Comparison of ENCODE assay signal across 18 cellular contexts in genomic region chr22:26432619-26433311, GRCh38. TPM values are rescaled to one million over a fixed set of nuclear protein-coding genes. Genes with fewer than 3 reads are reported as not detected.
DNase-seq lines count a peak whose midpoint lies in the region; ATAC-seq, FAIRE-seq and TF ChIP-seq lines count a peak whose summit lies in the region.
"Had no signal": no experiment of that assay in that cellular context is flagged by ENCODE, and none has a peak within 500 bp of the region (broad histone marks: within the 10 kb centered on the region; RNA-seq: fewer than 3 reads in every experiment).

No MANE protein-coding gene starts in this region.

- no peaks in the 10 kb centered on the region for H3K27me3 Mint-ChIP-seq in CD4-positive, alpha-beta T cell
- H3K27me3 Mint-ChIP-seq in nephron progenitor cell (ENCODE audit: low read depth, poor library complexity), result peaks cover 30% of the 10 kb centered on the region

- no peak overlapping the region for H3K27ac ChIP-seq in CD4-positive, alpha-beta T cell (ENCODE audit: low read depth, low read length)
- H3K27ac ChIP-seq in K562 (ENCODE audit: extremely low read depth, low read depth, low read length), result no peak overlapping the region
- H3K27ac ChIP-seq: psoas muscle had no signal

- H3K36me3 ChIP-seq in K562 (ENCODE audit: control insufficient read depth, insufficient read depth, low read length), result no peaks in the 10 kb centered on the region

- FAIRE-seq in K562 (lab: Jason Lieb, UNC), result no peak

- H3K4me1 Mint-ChIP-seq in CD4-positive, alpha-beta T cell (ENCODE audit: low read depth), result peaks cover 44% of the 10 kb centered on the region
- peaks cover 34% of the 10 kb centered on the region for H3K4me1 Mint-ChIP-seq in nephron progenitor cell

- H3K9me3 ChIP-seq in CD4-positive, alpha-beta T cell (ENCODE audit: control insufficient read depth, low read length), result no peaks in the 10 kb centered on the region
- no peaks in the 10 kb centered on the region for H3K9me3 ChIP-seq in K562 (replicated peaks; ENCODE audit: control insufficient read depth, insufficient read depth, low read depth, low read length)
- H3K9me3 ChIP-seq: psoas muscle had no signal

- peaks cover 0 to 36% of the 10 kb centered on the region in 2 experiments; a peak in 3 of 5 replicates for H3K4me1 ChIP-seq in K562 (replicated peaks in 1 of 2; ENCODE audit: control insufficient read depth in 2 of 2, insufficient read depth in 2 of 2, low read length in 2 of 2)

- in situ Hi-C loops in K562 (cut with MboI), result no loop called here

- no peaks in the 10 kb centered on the region for H3K79me2 ChIP-seq in K562 (ENCODE audit: control insufficient read depth, insufficient read depth, low read length)

- no peak overlapping the region for H3K4me3 ChIP-seq in K562
- H3K4me3 ChIP-seq: psoas muscle had no signal

- TF ChIP-seq CTCF in CD4-positive, alpha-beta T cell (IDR thresholded peaks at IDR 0.05), result no peak
- no peak for TF ChIP-seq CTCF in K562 (IDR thresholded peaks at IDR 0.05 in 2 of 3, conservative IDR thresholded peaks at IDR 0.05 in 1 of 3; ENCODE audit: insufficient read depth in 2 of 3, low read depth in 1 of 3, low read length in 3 of 3)
- TF ChIP-seq CTCF in nephron progenitor cell (IDR thresholded peaks at IDR 0.05), result no peak

- no peak overlapping the region for H3K9ac ChIP-seq in K562 (ENCODE audit: insufficient read depth in 1 of 2, low read depth in 2 of 2, low read length in 2 of 2)

- H3K27ac Mint-ChIP-seq in CD4-positive, alpha-beta T cell, result no peak overlapping the region
- H3K27ac Mint-ChIP-seq in nephron progenitor cell, result no peak overlapping the region
- H3K27ac Mint-ChIP-seq: mesothelial cell of epicardium had no signal

- H3K4me3 Mint-ChIP-seq in CD4-positive, alpha-beta T cell, result peak overlapping the region; percentile 18
- H3K4me3 Mint-ChIP-seq in nephron progenitor cell, result no peak overlapping the region
- H3K4me3 Mint-ChIP-seq: mesothelial cell of epicardium had no signal

- TF ChIP-seq RAD21 in K562 (CRISPR knock-in tag; conservative IDR thresholded peaks at IDR 0.05 in 1 of 2, IDR thresholded peaks at IDR 0.05 in 1 of 2), result no peak

- H3K4me2 ChIP-seq in K562 (ENCODE audit: insufficient read depth, low read length), result no peak overlapping the region

- no peak for TF ChIP-seq EP300 in K562 (IDR thresholded peaks at IDR 0.05; ENCODE audit: low read length)

- WGBS in K562 (ENCODE audit: insufficient coverage, low coverage, missing lambda C conversion rate), result 50% methylated on average over 3 of the region's 3 CpGs

- peaks cover 17% of the 10 kb centered on the region for H3K36me3 Mint-ChIP-seq in CD4-positive, alpha-beta T cell (ENCODE audit: low read depth)
- no peaks in the 10 kb centered on the region for H3K36me3 Mint-ChIP-seq in nephron progenitor cell (ENCODE audit: low read depth)
- H3K36me3 Mint-ChIP-seq: mesothelial cell of epicardium had no signal

- CTCF ChIA-PET in CD4-positive, alpha-beta T cell (lab: Charles Lee), result no interaction called here
- CTCF ChIA-PET in K562 (lab: Yijun Ruan, JAX; ENCODE audit: low intra/inter-chr PET ratio), result no interaction called here

- intact Hi-C loops in CD4-positive, alpha-beta T cell (cut with DNase I, micrococcal nuclease), result loop anchor here in 1 of 2 experiments (5.0 kb wide), 1 partner anchor 1880 kb away; no protein-coding TSS in a partner anchor
- intact Hi-C loops in K562 (cut with micrococcal nuclease), result no loop called here

- H3K9me1 ChIP-seq in K562 (ENCODE audit: control insufficient read depth, insufficient read depth, low read length), result no peaks in the 10 kb centered on the region

- no peak overlapping the region for H2AFZ ChIP-seq in K562 (ENCODE audit: low read depth, low read length)

- POLR2A ChIA-PET in CD4-positive, alpha-beta T cell (lab: Charles Lee), result no interaction called here
- POLR2A ChIA-PET in K562 (lab: Yijun Ruan, JAX), result no interaction called here

- BruUV-seq in K562 (replicated peaks; lab: Mats Ljungman, UMichigan), result no TSS peak

- TF ChIP-seq POLR2A in K562 (conservative IDR thresholded peaks at IDR 0.05), result no peak

- no peak for DNase-seq in CD4-positive, alpha-beta T cell
- DNase-seq in NOMO-1 treated with dmso at 0.1 percent for 144 hours (lab: John Stamatoyannopoulos, UW; ENCODE audit: unreplicated experiment) (peak; percentile 79), K562 (ENCODE audit: extremely low read depth in 1 of 4, low spot score in 3 of 4) (no peak), nephron progenitor cell (no peak), nucleus accumbens (lab: John Stamatoyannopoulos, UW) (no peak)
- DNase-seq in stimulated activated CD4-positive, alpha-beta T cell treated with anti-CD3 and anti-CD28 coated beads, Interleukin-4, amount 100 ng/mL, for 1 hour, result no peak
- DNase-seq: activated CD4-positive, alpha-beta T cell treated with anti-CD3 and anti-CD28 coated beads for 1 hour; activated effector memory CD4-positive, alpha-beta T cell treated with anti-CD3 and anti-CD28 coated beads, Interleukin-2, amount 50 U/mL, for 16 hours; DMS79 treated with DMSO at 0.1 percent for 48 hours; effector memory CD4-positive, alpha-beta T cell; foreskin fibroblast; NCI-H1694; NCI-H82; psoas muscle; SW 1271 had no signal

- ATAC-seq in CD4-positive, alpha-beta T cell (ENCODE audit: poor library complexity), result no peak
- ATAC-seq in GM18873 (IDR thresholded peaks at IDR 0.05; ENCODE audit: low FRiP score, unreplicated experiment), result peak; percentile 45
- ATAC-seq in K562, result no peak
- no peak for ATAC-seq in HG03108 (IDR thresholded peaks at IDR 0.05; ENCODE audit: unreplicated experiment)
- ATAC-seq: psoas muscle had no signal

- H4K20me1 ChIP-seq in K562 (replicated peaks; ENCODE audit: control insufficient read depth, insufficient read depth, low read length), result no peaks in the 10 kb centered on the region

- H3K27me3 ChIP-seq in CD4-positive, alpha-beta T cell (ENCODE audit: control insufficient read depth, insufficient read depth, low read length), result no peaks in the 10 kb centered on the region
- peaks cover 2 to 6% of the 10 kb centered on the region in 2 experiments; a peak in 3 of 5 replicates for H3K27me3 ChIP-seq in K562 (ENCODE audit: control insufficient read depth in 2 of 2, insufficient read depth in 2 of 2, low read length in 2 of 2)

- no peaks in the 10 kb centered on the region for H3K9me3 Mint-ChIP-seq in CD4-positive, alpha-beta T cell
- no peaks in the 10 kb centered on the region for H3K9me3 Mint-ChIP-seq in nephron progenitor cell
- H3K9me3 Mint-ChIP-seq: mesothelial cell of epicardium had no signal

RNA-seq across cellular contexts. Expression of gene ASPHD2, which starts 3.7 kb away (rescaled TPM):
- under 1 TPM; 0.70 to 0.85 TPM for total RNA-seq in CD4-positive, alpha-beta T cell
- total RNA-seq in K562 (2011; cell fraction: chromatin; rRNA removed; ENCODE audit: low replicate concordance), result 0.42 and 0.53 TPM in 2 replicates
- 0.39 and 0.67 TPM in 2 replicates for total RNA-seq in K562 (2011; cell fraction: nucleolus; rRNA removed)
- total RNA-seq in K562 (2011; cell fraction: nucleoplasm; rRNA removed), result 0.37 and 0.53 TPM in 2 replicates
- 0.18 and 0.82 TPM in 2 replicates for total RNA-seq in K562 (2014; rRNA removed)
- total RNA-seq in K562 (2014; rRNA removed; fragmentation: Illumina TruSeq; extraction: Trizol), result 0.22 and 0.29 TPM in 2 replicates
- 0.38 and 0.40 TPM in 2 replicates for total RNA-seq in K562 (2015; rRNA removed; fragmentation: Illumina TruSeq; extraction: Trizol)
- 0.58 and 0.64 TPM in 2 replicates for total RNA-seq in K562 (2021)
- polyA plus RNA-seq in K562 (2011; rRNA removed), result 0.46 and 0.62 TPM in 2 replicates
- 0.66 and 0.69 TPM in 2 replicates for polyA plus RNA-seq in K562 (2011; cell fraction: cytosol; rRNA removed)
- 0.41 and 0.52 TPM in 2 replicates for polyA plus RNA-seq in K562 (2011; cell fraction: nucleus; rRNA removed)
- 0.47 and 0.66 TPM in 2 replicates for polyA plus RNA-seq in K562 (2012)
- polyA plus RNA-seq in K562 (2014; fragmentation: Illumina TruSeq; extraction: Trizol), result 0.36 and 0.46 TPM in 2 replicates
- under 1 TPM; 0.20 to 0.36 TPM for polyA plus RNA-seq in K562 (2014; fragmentation: Nextera tagmentation; extraction: Ambion mirVana)
- polyA plus RNA-seq in K562 (2014; rRNA removed), result 0.32 and 0.46 TPM in 2 replicates
- polyA minus RNA-seq in K562 (2011; rRNA and poly(A)+ RNA removed), result 0.56 and 0.66 TPM in 2 replicates
- polyA minus RNA-seq in K562 (2011; cell fraction: cytosol; rRNA and poly(A)+ RNA removed), result 0.86 and 1.0 TPM in 2 replicates
- 0.27 and 0.78 TPM in 2 replicates for polyA minus RNA-seq in K562 (2011; cell fraction: nucleus; rRNA and poly(A)+ RNA removed)

RNA-seq across cellular contexts. Expression of gene HPS4, which starts 50.8 kb away (rescaled TPM):
- 10 to 100 TPM; 61.6 to 67.0 TPM for total RNA-seq in CD4-positive, alpha-beta T cell
- total RNA-seq in K562 (2011; cell fraction: chromatin; rRNA removed; ENCODE audit: low replicate concordance), result 113 and 158 TPM in 2 replicates
- total RNA-seq in K562 (2011; cell fraction: nucleolus; rRNA removed), result 66.7 and 67.0 TPM in 2 replicates
- total RNA-seq in K562 (2011; cell fraction: nucleoplasm; rRNA removed), result 82.3 and 87.6 TPM in 2 replicates
- total RNA-seq in K562 (2014; rRNA removed), result 17.7 and 24.7 TPM in 2 replicates
- 25.7 and 28.8 TPM in 2 replicates for total RNA-seq in K562 (2014; rRNA removed; fragmentation: Illumina TruSeq; extraction: Trizol)
- total RNA-seq in K562 (2015; rRNA removed; fragmentation: Illumina TruSeq; extraction: Trizol), result 20.7 and 22.5 TPM in 2 replicates
- 27.6 and 28.4 TPM in 2 replicates for total RNA-seq in K562 (2021)
- polyA plus RNA-seq in K562 (2011; rRNA removed), result 28.3 and 35.2 TPM in 2 replicates
- 22.6 and 24.7 TPM in 2 replicates for polyA plus RNA-seq in K562 (2011; cell fraction: cytosol; rRNA removed)
- polyA plus RNA-seq in K562 (2011; cell fraction: nucleus; rRNA removed), result 98.7 and 99.9 TPM in 2 replicates
- polyA plus RNA-seq in K562 (2012), result 18.4 and 25.1 TPM in 2 replicates
- 28.4 and 29.2 TPM in 2 replicates for polyA plus RNA-seq in K562 (2014; fragmentation: Illumina TruSeq; extraction: Trizol)
- polyA plus RNA-seq in K562 (2014; fragmentation: Nextera tagmentation; extraction: Ambion mirVana), result 10 to 100 TPM; 12.8 to 23.7 TPM
- polyA plus RNA-seq in K562 (2014; rRNA removed), result 24.7 and 25.3 TPM in 2 replicates
- 44.8 and 58.9 TPM in 2 replicates for polyA minus RNA-seq in K562 (2011; rRNA and poly(A)+ RNA removed)
- 15.2 and 16.9 TPM in 2 replicates for polyA minus RNA-seq in K562 (2011; cell fraction: cytosol; rRNA and poly(A)+ RNA removed)
- polyA minus RNA-seq in K562 (2011; cell fraction: nucleus; rRNA and poly(A)+ RNA removed), result 39.2 and 74.3 TPM in 2 replicates

RNA-seq across cellular contexts. Expression of gene SRRD, which starts 50.9 kb away (rescaled TPM):
- total RNA-seq in CD4-positive, alpha-beta T cell, result 10 to 100 TPM; 25.8 to 27.2 TPM
- 21.3 and 32.0 TPM in 2 replicates for total RNA-seq in K562 (2011; cell fraction: chromatin; rRNA removed; ENCODE audit: low replicate concordance)
- total RNA-seq in K562 (2011; cell fraction: nucleolus; rRNA removed), result 11.2 and 13.3 TPM in 2 replicates
- total RNA-seq in K562 (2011; cell fraction: nucleoplasm; rRNA removed), result 16.1 and 17.9 TPM in 2 replicates
- total RNA-seq in K562 (2014; rRNA removed), result 13.5 and 14.2 TPM in 2 replicates
- total RNA-seq in K562 (2014; rRNA removed; fragmentation: Illumina TruSeq; extraction: Trizol), result 34.4 and 39.1 TPM in 2 replicates
- total RNA-seq in K562 (2015; rRNA removed; fragmentation: Illumina TruSeq; extraction: Trizol), result 27.6 and 28.7 TPM in 2 replicates
- total RNA-seq in K562 (2021), result 35.1 and 35.5 TPM in 2 replicates
- polyA plus RNA-seq in K562 (2011; rRNA removed), result 29.4 and 59.4 TPM in 2 replicates
- 15.8 and 23.9 TPM in 2 replicates for polyA plus RNA-seq in K562 (2011; cell fraction: cytosol; rRNA removed)
- polyA plus RNA-seq in K562 (2011; cell fraction: nucleus; rRNA removed), result 13.6 and 13.8 TPM in 2 replicates
- polyA plus RNA-seq in K562 (2012), result 12.8 and 19.3 TPM in 2 replicates
- polyA plus RNA-seq in K562 (2014; fragmentation: Illumina TruSeq; extraction: Trizol), result 27.8 and 34.9 TPM in 2 replicates
- 1 to 10 TPM; 4.9 to 5.7 TPM for polyA plus RNA-seq in K562 (2014; fragmentation: Nextera tagmentation; extraction: Ambion mirVana)
- 28.0 and 34.6 TPM in 2 replicates for polyA plus RNA-seq in K562 (2014; rRNA removed)
- polyA minus RNA-seq in K562 (2011; rRNA and poly(A)+ RNA removed), result 30.1 and 47.2 TPM in 2 replicates
- 7.0 and 20.5 TPM in 2 replicates for polyA minus RNA-seq in K562 (2011; cell fraction: cytosol; rRNA and poly(A)+ RNA removed)
- 4.2 and 7.7 TPM in 2 replicates for polyA minus RNA-seq in K562 (2011; cell fraction: nucleus; rRNA and poly(A)+ RNA removed)
